In genomic region chr2:207813221-207813916, GRCh38 we compare ENCODE assay signal across 15 cellular contexts. TPM values are rescaled to one million over a fixed set of nuclear protein-coding genes. Genes with fewer than 3 reads are reported as not detected.
A peak's percentile ranks its signal among the peaks of the same experiment; 100 is the strongest.
DNase-seq lines count a peak whose midpoint lies in the region; ATAC-seq and TF ChIP-seq lines count a peak whose summit lies in the region.
"Had no signal": no experiment of that assay in that cellular context is flagged by ENCODE, and none has a peak within 500 bp of the region (broad histone marks: within the 10 kb centered on the region; RNA-seq: fewer than 3 reads in every experiment).

No MANE protein-coding gene starts in this region.

- no peak for ATAC-seq in activated CD4-positive, CD25-positive, alpha-beta regulatory T cell treated with anti-CD3 and anti-CD28 coated beads, Interleukin-2, amount 50 U/mL, for 24 hours
- ATAC-seq: left ventricle myocardium superior had no signal

- TF ChIP-seq CTCF in Caco-2 (IDR thresholded peaks at IDR 0.05; ENCODE audit: insufficient read depth in 1 of 2, low read depth in 1 of 2, low read length in 1 of 2, severe bottlenecking in 1 of 2, unreplicated experiment in 1 of 2) (peak in 1 of 2 experiments; percentile 10), endodermal cell (conservative IDR thresholded peaks at IDR 0.05) (peak; percentile 62), neural progenitor cell (IDR thresholded peaks at IDR 0.05) (peak; percentile 31), GM13976 (IDR thresholded peaks at IDR 0.05; ENCODE audit: borderline replicate concordance, control extremely low read depth, extremely low read depth, insufficient read depth, missing control alignments) (no peak)

- no peak overlapping the region for H3K4me3 Mint-ChIP-seq in Caco-2 (ENCODE audit: unreplicated experiment)
- H3K4me3 Mint-ChIP-seq in endodermal cell = peak overlapping the region; percentile 31
- H3K4me3 Mint-ChIP-seq in neural progenitor cell = peak overlapping the region; percentile 50
- H3K4me3 Mint-ChIP-seq: activated B cell treated with CpG ODN at 0.5 μM for 24 hours had no signal

- H3K27me3 ChIP-seq in Caco-2 (replicated peaks; ENCODE audit: control insufficient read depth, insufficient read depth, low read length) (no peaks in the 10 kb centered on the region), NT2/D1 (ENCODE audit: insufficient read depth, insufficient read length) (no peaks in the 10 kb centered on the region), endodermal cell (ENCODE audit: control insufficient read depth, insufficient read depth, low read length, poor library complexity, severe bottlenecking) (no peaks in the 10 kb centered on the region), neural progenitor cell (no peaks in the 10 kb centered on the region)
- H3K27me3 ChIP-seq: neutrophil, upper lobe of left lung had no signal

- 37 to 46% methylated on average over 7 to 14 of the region's 15 CpGs for WGBS in endodermal cell (ENCODE audit: insufficient coverage in 1 of 2, insufficient read length in 1 of 2), 2 experiments

- no peaks in the 10 kb centered on the region for H3K27me3 Mint-ChIP-seq in Caco-2 (ENCODE audit: insufficient read depth, unreplicated experiment)
- H3K27me3 Mint-ChIP-seq in endodermal cell (ENCODE audit: insufficient read depth) = no peaks in the 10 kb centered on the region
- H3K27me3 Mint-ChIP-seq in neural progenitor cell (ENCODE audit: insufficient read depth, low read depth) = peaks cover 6% of the 10 kb centered on the region
- H3K27me3 Mint-ChIP-seq: activated B cell treated with CpG ODN at 0.5 μM for 24 hours had no signal

- peak overlapping the region; percentile 8 for H3K27ac ChIP-seq in endodermal cell (ENCODE audit: low read depth, low read length)
- H3K27ac ChIP-seq in neural progenitor cell = peak overlapping the region; percentile 92
- H3K27ac ChIP-seq: neutrophil, SK-N-MC had no signal

- peaks cover 53% of the 10 kb centered on the region for H3K4me1 ChIP-seq in Caco-2
- H3K4me1 ChIP-seq in NT2/D1 (ENCODE audit: insufficient read depth, insufficient read length) = peaks cover 8% of the 10 kb centered on the region
- peaks cover 25% of the 10 kb centered on the region for H3K4me1 ChIP-seq in endodermal cell (ENCODE audit: control insufficient read depth, insufficient read depth, low read length)
- peaks cover 68% of the 10 kb centered on the region for H3K4me1 ChIP-seq in neural progenitor cell

- peak overlapping the region; percentile 88 for H3K27ac Mint-ChIP-seq in Caco-2 (ENCODE audit: unreplicated experiment)
- H3K27ac Mint-ChIP-seq in endodermal cell = peak overlapping the region; percentile 99
- H3K27ac Mint-ChIP-seq in neural progenitor cell = peak overlapping the region; percentile 21
- H3K27ac Mint-ChIP-seq: activated B cell treated with CpG ODN at 0.5 μM for 24 hours had no signal

- no peak overlapping the region for H2AFZ ChIP-seq in neural progenitor cell (replicated peaks)

- peak overlapping the region; percentile 71 for H3K4me2 ChIP-seq in neural progenitor cell

- no TSS peak for BruUV-seq in Caco-2 (replicated peaks; lab: Mats Ljungman, UMichigan)

- H3F3A ChIP-seq in neural progenitor cell (ENCODE audit: low read depth) = peaks cover 61% of the 10 kb centered on the region

- H3K9me3 ChIP-seq in Caco-2 (no peaks in the 10 kb centered on the region), NT2/D1 (ENCODE audit: insufficient read depth, low read length) (no peaks in the 10 kb centered on the region), endodermal cell (ENCODE audit: control insufficient read depth, low read length) (no peaks in the 10 kb centered on the region), neural progenitor cell (ENCODE audit: low read depth) (no peaks in the 10 kb centered on the region)
- H3K9me3 ChIP-seq: neutrophil, upper lobe of left lung had no signal

- H3K9ac ChIP-seq in NT2/D1 (ENCODE audit: insufficient read length, low read depth) (peak overlapping the region; percentile 43), endodermal cell (ENCODE audit: extremely low read depth, low read length, poor library complexity, severe bottlenecking) (peak overlapping the region; percentile 44), neural progenitor cell (no peak overlapping the region)

- H3K36me3 ChIP-seq in Caco-2 (ENCODE audit: control insufficient read depth, insufficient read depth, low read length) (no peaks in the 10 kb centered on the region), NT2/D1 (ENCODE audit: insufficient read depth, insufficient read length, low read length) (no peaks in the 10 kb centered on the region), endodermal cell (ENCODE audit: control insufficient read depth, insufficient read depth, low read length) (no peaks in the 10 kb centered on the region), neural progenitor cell (no peaks in the 10 kb centered on the region)
- H3K36me3 ChIP-seq: neutrophil, upper lobe of left lung had no signal

- H3K79me2 ChIP-seq in neural progenitor cell (ENCODE audit: low read depth) = peaks cover 14% of the 10 kb centered on the region

- DNase-seq in Caco-2 (no peak), NT2/D1 (ENCODE audit: low read depth, low spot score) (no peak), endodermal cell (peak; percentile 79), neural progenitor cell (ENCODE audit: low spot score) (peak; percentile 96), GM13976 (ENCODE audit: low spot score) (no peak), COLO668 (lab: John Stamatoyannopoulos, UW; ENCODE audit: unreplicated experiment) (no peak), NCI-H1048 (lab: John Stamatoyannopoulos, UW) (no peak)
- DNase-seq: activated B cell treated with CpG ODN at 0.5 μM for 24 hours, DMS153, left ventricle myocardium superior, NCI-H1694, upper lobe of left lung had no signal

- H3K4me3 ChIP-seq in Caco-2 (ENCODE audit: low read depth, low read length) = no peak overlapping the region
- H3K4me3 ChIP-seq in NT2/D1 (ENCODE audit: insufficient read length, low read depth) = no peak overlapping the region
- peak overlapping the region; percentile 30 for H3K4me3 ChIP-seq in endodermal cell (ENCODE audit: low read length)
- H3K4me3 ChIP-seq in neural progenitor cell = peak overlapping the region; percentile 29
- H3K4me3 ChIP-seq: SK-N-MC, upper lobe of left lung had no signal

- peaks cover 4% of the 10 kb centered on the region for H4K20me1 ChIP-seq in neural progenitor cell (ENCODE audit: low read depth)

- CTCF ChIA-PET in Caco-2 (lab: Charles Lee) = interaction anchor here (0.8 to 1.3 kb wide), 3 partner anchors 31 to 45 kb away, joined by 3 to 4 read pairs (median 3); partner anchors contain the start of gene FZD5

- in situ Hi-C loops in GM13976 (cut with MboI; ENCODE audit: low sequenced_read_pairs, unreplicated experiment) = no loop called here

- H3K4me1 Mint-ChIP-seq in Caco-2 (ENCODE audit: low read depth, unreplicated experiment) (peaks cover 32% of the 10 kb centered on the region), endodermal cell (peaks cover 60% of the 10 kb centered on the region), neural progenitor cell (peaks cover 41% of the 10 kb centered on the region)
- H3K4me1 Mint-ChIP-seq: activated B cell treated with CpG ODN at 0.5 μM for 24 hours had no signal

- no peaks in the 10 kb centered on the region for H3K9me3 Mint-ChIP-seq in Caco-2 (ENCODE audit: unreplicated experiment)
- no peaks in the 10 kb centered on the region for H3K9me3 Mint-ChIP-seq in endodermal cell
- H3K9me3 Mint-ChIP-seq in neural progenitor cell = no peaks in the 10 kb centered on the region
- H3K9me3 Mint-ChIP-seq: activated B cell treated with CpG ODN at 0.5 μM for 24 hours had no signal

- H3K36me3 Mint-ChIP-seq in Caco-2 (ENCODE audit: insufficient read depth, unreplicated experiment) = no peaks in the 10 kb centered on the region
- no peaks in the 10 kb centered on the region for H3K36me3 Mint-ChIP-seq in endodermal cell (ENCODE audit: low read depth)
- no peaks in the 10 kb centered on the region for H3K36me3 Mint-ChIP-seq in neural progenitor cell

- POLR2A ChIA-PET in Caco-2 (lab: Charles Lee) = no interaction called here

- intact Hi-C loops in Caco-2 (cut with micrococcal nuclease; ENCODE audit: unreplicated experiment) = no loop called here

RNA-seq across cellular contexts. Expression of gene FZD5, which starts 43.7 kb away (rescaled TPM):
- total RNA-seq in Caco-2 (2022) (59.1 and 61.4 TPM in 2 replicates), endodermal cell (1,000 to 10,000 TPM; 1,055 to 1,188 TPM), neural progenitor cell (ENCODE audit: low replicate concordance) (178 and 240 TPM in 2 replicates)
- polyA plus RNA-seq in endodermal cell (2013, experiment 1 of 2) = 95.5 TPM
- polyA plus RNA-seq in endodermal cell (2013, experiment 2 of 2) = 122 TPM

Comparison
In these comparisons a context has a peak if more than half of its experiments do, and no peak if none do; other contexts are left out.
1. DNase-seq: peak in endodermal cell (single experiment) and neural progenitor cell (single experiment); none in Caco-2 (0 of 2), NT2/D1 (single experiment), GM13976 (single experiment), COLO668 (single experiment) and NCI-H1048 (single experiment).
2. H3K4me3 ChIP-seq: peak in endodermal cell (single experiment) and neural progenitor cell (single experiment); none in Caco-2 (single experiment) and NT2/D1 (single experiment).
3. H3K27ac Mint-ChIP-seq: peak in every context shown above with its lines; median percentile 99 in endodermal cell; 88 in Caco-2; 21 in neural progenitor cell.